ENCODE assay signal across 12 cellular contexts in the genomic region with DNA sequence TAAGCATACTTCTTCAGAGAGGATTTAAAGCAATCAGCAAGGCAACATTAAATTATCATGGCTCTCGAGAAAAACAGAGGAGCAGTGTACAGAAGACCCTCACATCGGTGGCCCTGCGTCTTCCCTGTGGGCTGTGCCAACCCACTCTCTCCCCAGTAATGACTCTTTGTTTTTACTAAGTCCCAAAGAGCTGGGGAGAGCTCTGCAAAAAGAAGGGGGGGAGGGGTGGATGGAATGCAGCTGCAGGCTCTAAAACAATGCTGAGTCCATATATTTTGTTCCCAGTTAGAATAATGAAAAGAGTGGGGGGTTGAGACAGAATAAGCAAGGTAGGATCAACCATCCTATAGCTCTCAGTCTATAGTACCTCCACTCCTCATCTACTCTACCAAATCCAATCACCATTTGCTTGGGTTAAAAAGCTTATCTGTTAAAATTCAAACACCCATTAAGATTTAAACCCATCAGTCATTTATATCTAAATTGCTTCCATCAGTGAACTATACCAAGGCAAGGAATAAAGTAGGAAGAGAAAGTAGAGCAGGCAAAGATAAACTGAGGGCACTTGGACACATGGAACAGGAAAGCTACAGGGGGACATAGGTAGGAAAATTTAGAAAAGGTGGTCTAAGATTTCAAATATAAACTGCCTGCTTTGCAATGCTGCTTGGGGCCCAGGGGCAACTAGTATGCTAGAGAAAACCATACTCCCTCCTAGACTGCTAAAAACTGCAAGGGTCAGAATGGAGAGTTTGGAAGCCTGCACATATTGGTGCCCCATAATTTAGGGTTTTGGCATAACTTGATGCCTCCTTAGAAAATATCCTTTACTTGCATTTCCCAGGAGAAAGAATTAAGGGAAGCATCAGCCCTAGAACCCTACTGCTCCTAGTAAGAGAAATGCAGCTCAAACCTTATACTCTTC. TPM values are rescaled to one million over a fixed set of nuclear protein-coding genes. Genes with fewer than 3 reads are reported as not detected.
DNase-seq lines count a peak whose midpoint lies in the region; ATAC-seq and TF ChIP-seq lines count a peak whose summit lies in the region.
"Had no signal": no experiment of that assay in that cellular context is flagged by ENCODE, and none has a peak within 500 bp of the region (broad histone marks: within the 10 kb centered on the region; RNA-seq: fewer than 3 reads in every experiment).

No MANE protein-coding gene starts in this region.

- no peak overlapping the region for H3K9ac ChIP-seq in subcutaneous abdominal adipose tissue (ENCODE audit: low read length in 5 of 5)
- H3K9ac ChIP-seq in colonic mucosa (ENCODE audit: low read depth in 2 of 2, low read length in 2 of 2): no peak overlapping the region

- H3K4me3 ChIP-seq in choroid plexus epithelial cell (ENCODE audit: low read depth, low read length): no peak overlapping the region
- no peak overlapping the region for H3K4me3 ChIP-seq in subcutaneous abdominal adipose tissue (ENCODE audit: low read depth in 1 of 5, low read length in 5 of 5)
- no peak overlapping the region for H3K4me3 ChIP-seq in colonic mucosa

- H3K36me3 ChIP-seq in subcutaneous abdominal adipose tissue (ENCODE audit: control insufficient read depth in 5 of 5, insufficient read depth in 5 of 5, low read length in 5 of 5): peaks cover 0 to 3% (median 0%) of the 10 kb centered on the region in 5 donors
- no peaks in the 10 kb centered on the region for H3K36me3 ChIP-seq in colonic mucosa

- intact Hi-C loops in colonic mucosa (cut with DNase I): no loop called here

- H3K27me3 ChIP-seq in subcutaneous abdominal adipose tissue (ENCODE audit: control insufficient read depth in 5 of 5, insufficient read depth in 4 of 5, low read length in 5 of 5) (no peaks in the 10 kb centered on the region), colonic mucosa (no peaks in the 10 kb centered on the region)

- H3K36me3 Mint-ChIP-seq in natural killer cell treated with Interleukin-12 subunit alpha and Interleukin-12 subunit beta and Interleukin-15 and Interleukin-18, amount 100 ng/mL, for 72 hours: peaks cover 4% of the 10 kb centered on the region
- H3K36me3 Mint-ChIP-seq: activated naive CD4-positive, alpha-beta T cell treated with anti-CD3 and anti-CD28 coated beads, Interleukin-2, amount 10 ng/mL, durations not matched to agents 7 days and 5 days had no signal

- no peak overlapping the region for H3K4me3 Mint-ChIP-seq in natural killer cell treated with Interleukin-12 subunit alpha and Interleukin-12 subunit beta and Interleukin-15 and Interleukin-18, amount 100 ng/mL, for 72 hours
- H3K4me3 Mint-ChIP-seq: activated naive CD4-positive, alpha-beta T cell treated with anti-CD3 and anti-CD28 coated beads, Interleukin-2, amount 10 ng/mL, durations not matched to agents 7 days and 5 days; CD8-positive, alpha-beta T cell had no signal

- H3K4me1 Mint-ChIP-seq in natural killer cell treated with Interleukin-12 subunit alpha and Interleukin-12 subunit beta and Interleukin-15 and Interleukin-18, amount 100 ng/mL, for 72 hours (ENCODE audit: low read depth in 2 of 2): peaks cover 16% of the 10 kb centered on the region in 2 donors

- ATAC-seq in natural killer cell treated with Interleukin-12 subunit alpha and Interleukin-12 subunit beta and Interleukin-15 and Interleukin-18, amount 100 ng/mL, for 72 hours: no peak
- ATAC-seq: CD8-positive, alpha-beta T cell had no signal

- H3K9me3 ChIP-seq in subcutaneous abdominal adipose tissue (ENCODE audit: control insufficient read depth in 5 of 5, low read length in 5 of 5): no peaks in the 10 kb centered on the region
- H3K9me3 ChIP-seq in colonic mucosa: no peaks in the 10 kb centered on the region

- H3K4me1 ChIP-seq in subcutaneous abdominal adipose tissue (ENCODE audit: control insufficient read depth in 5 of 5, insufficient read depth in 5 of 5, low read length in 5 of 5): peaks cover 0 to 20% (median 13%) of the 10 kb centered on the region in 5 donors
- H3K4me1 ChIP-seq in colonic mucosa: no peaks in the 10 kb centered on the region

- no peak overlapping the region for H3K27ac Mint-ChIP-seq in natural killer cell treated with Interleukin-12 subunit alpha and Interleukin-12 subunit beta and Interleukin-15 and Interleukin-18, amount 100 ng/mL, for 72 hours
- H3K27ac Mint-ChIP-seq: activated naive CD4-positive, alpha-beta T cell treated with anti-CD3 and anti-CD28 coated beads, Interleukin-2, amount 10 ng/mL, durations not matched to agents 7 days and 5 days; CD8-positive, alpha-beta T cell had no signal

- DNase-seq in NCI-H69 (lab: John Stamatoyannopoulos, UW) (peak; percentile 54), choroid plexus epithelial cell (ENCODE audit: low read depth) (peak; percentile 48), medulla oblongata (ENCODE audit: extremely low spot score) (peak; percentile 82), COR-L47 (lab: John Stamatoyannopoulos, UW) (no peak), colonic mucosa (no peak)
- DNase-seq in natural killer cell treated with Interleukin-12 subunit alpha and Interleukin-12 subunit beta and Interleukin-15 and Interleukin-18, amount 100 ng/mL, for 72 hours (ENCODE audit: low spot score): no peak
- DNase-seq: activated naive CD4-positive, alpha-beta T cell treated with anti-CD3 and anti-CD28 coated beads, Interleukin-2, amount 10 ng/mL, durations not matched to agents 7 days and 5 days; CD8-positive, alpha-beta T cell; HCEC 1CT; NCI-H2171 treated with DMSO at 0.1 percent for 48 hours had no signal

- no peak for TF ChIP-seq CTCF in choroid plexus epithelial cell (conservative IDR thresholded peaks at IDR 0.05; ENCODE audit: low read depth, low read length)
- TF ChIP-seq CTCF in colonic mucosa (IDR thresholded peaks at IDR 0.05): no peak

- no peaks in the 10 kb centered on the region for H3K27me3 Mint-ChIP-seq in natural killer cell treated with Interleukin-12 subunit alpha and Interleukin-12 subunit beta and Interleukin-15 and Interleukin-18, amount 100 ng/mL, for 72 hours
- H3K27me3 Mint-ChIP-seq: activated naive CD4-positive, alpha-beta T cell treated with anti-CD3 and anti-CD28 coated beads, Interleukin-2, amount 10 ng/mL, durations not matched to agents 7 days and 5 days had no signal

- H3K27ac ChIP-seq in subcutaneous abdominal adipose tissue (ENCODE audit: low read depth, low read length) (peak overlapping the region; percentile 31), colonic mucosa (no peak overlapping the region)
- H3K27ac ChIP-seq: VCaP had no signal

- H3K9me3 Mint-ChIP-seq in natural killer cell treated with Interleukin-12 subunit alpha and Interleukin-12 subunit beta and Interleukin-15 and Interleukin-18, amount 100 ng/mL, for 72 hours: no peaks in the 10 kb centered on the region
- H3K9me3 Mint-ChIP-seq: activated naive CD4-positive, alpha-beta T cell treated with anti-CD3 and anti-CD28 coated beads, Interleukin-2, amount 10 ng/mL, durations not matched to agents 7 days and 5 days; CD8-positive, alpha-beta T cell had no signal

RNA-seq across cellular contexts. Expression of a gene that starts 20.6 kb away (rescaled TPM):
- 10 to 100 TPM; 26.9 to 38.2 TPM for total RNA-seq in colonic mucosa
- 100 to 1,000 TPM; 110 to 200 TPM for total RNA-seq in natural killer cell treated with Interleukin-12 subunit alpha and Interleukin-12 subunit beta and Interleukin-15 and Interleukin-18, amount 100 ng/mL, for 72 hours

Comparison
In these comparisons a context has a peak if more than half of its experiments do, and no peak if none do; other contexts are left out.
1. DNase-seq: peak in NCI-H69 (single experiment), choroid plexus epithelial cell (single experiment) and medulla oblongata (single experiment); none in COR-L47 (single experiment), colonic mucosa (single experiment) and natural killer cell treated with Interleukin-12 subunit alpha and Interleukin-12 subunit beta and Interleukin-15 and Interleukin-18, amount 100 ng/mL, for 72 hours (single experiment).